ENCODE assay signal across 1 cellular context in genomic region chr19:32407004-32407992, GRCh38.
TF ChIP-seq lines count a peak whose summit lies in the region.

No MANE protein-coding gene starts in this region.

TF ChIP-seq in GM23338, 12 proteins besides CTCF, POLR2A, EP300 and RAD21 (continued from another document):
- no peak for TF ChIP-seq ZNF462 (CRISPR knock-in tag; IDR thresholded peaks at IDR 0.05)
- no peak for TF ChIP-seq ZNF331 (CRISPR knock-in tag; IDR thresholded peaks at IDR 0.05; ENCODE audit: low read depth)
- no peak for TF ChIP-seq STAT1 (IDR thresholded peaks at IDR 0.05; ENCODE audit: unreplicated experiment)
- no peak for TF ChIP-seq POLR2AphosphoS5 (IDR thresholded peaks at IDR 0.05; ENCODE audit: low read depth)
- TF ChIP-seq NANOG (IDR thresholded peaks at IDR 0.05; ENCODE audit: borderline replicate concordance) = no peak
- no peak for TF ChIP-seq JUNB (IDR thresholded peaks at IDR 0.05; ENCODE audit: unreplicated experiment)
- TF ChIP-seq, protein P1, sequence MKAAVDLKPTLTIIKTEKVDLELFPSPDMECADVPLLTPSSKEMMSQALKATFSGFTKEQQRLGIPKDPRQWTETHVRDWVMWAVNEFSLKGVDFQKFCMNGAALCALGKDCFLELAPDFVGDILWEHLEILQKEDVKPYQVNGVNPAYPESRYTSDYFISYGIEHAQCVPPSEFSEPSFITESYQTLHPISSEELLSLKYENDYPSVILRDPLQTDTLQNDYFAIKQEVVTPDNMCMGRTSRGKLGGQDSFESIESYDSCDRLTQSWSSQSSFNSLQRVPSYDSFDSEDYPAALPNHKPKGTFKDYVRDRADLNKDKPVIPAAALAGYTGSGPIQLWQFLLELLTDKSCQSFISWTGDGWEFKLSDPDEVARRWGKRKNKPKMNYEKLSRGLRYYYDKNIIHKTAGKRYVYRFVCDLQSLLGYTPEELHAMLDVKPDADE (IDR thresholded peaks at IDR 0.05) = no peak
- TF ChIP-seq EZH2 (IDR thresholded peaks at IDR 0.05; ENCODE audit: low read depth, unreplicated experiment) = no peak
- no peak for TF ChIP-seq ZNF114 (CRISPR knock-in tag; IDR thresholded peaks at IDR 0.05)
